Comparison of ENCODE assay signal across 1 cellular context in the genomic region with DNA sequence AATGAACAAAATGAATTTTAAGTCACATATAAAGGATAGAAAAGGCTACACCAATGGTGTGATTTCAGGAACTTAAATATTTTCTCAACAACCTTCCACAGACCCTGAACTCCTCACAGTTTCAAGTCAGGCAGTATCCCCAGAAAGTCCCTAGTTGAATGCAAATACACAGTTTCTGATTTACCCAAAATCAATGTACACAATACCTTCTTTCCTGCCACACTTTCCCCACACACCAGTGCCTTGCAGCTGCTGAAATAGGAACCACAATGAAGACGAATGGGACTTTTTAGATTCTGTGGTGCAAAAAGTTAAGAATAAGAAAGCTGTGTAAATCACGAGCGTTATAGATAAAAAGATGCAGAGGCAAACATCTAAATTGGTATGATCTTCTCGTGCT.
A peak's percentile ranks its signal among the peaks of the same experiment; 100 is the strongest.
TF ChIP-seq lines count a peak whose summit lies in the region.

No MANE protein-coding gene starts in this region.

TF ChIP-seq in GM12878, 131 proteins besides CTCF, POLR2A, EP300 and RAD21 (continued from another document and continues in another):
- TF ChIP-seq, protein P1, sequence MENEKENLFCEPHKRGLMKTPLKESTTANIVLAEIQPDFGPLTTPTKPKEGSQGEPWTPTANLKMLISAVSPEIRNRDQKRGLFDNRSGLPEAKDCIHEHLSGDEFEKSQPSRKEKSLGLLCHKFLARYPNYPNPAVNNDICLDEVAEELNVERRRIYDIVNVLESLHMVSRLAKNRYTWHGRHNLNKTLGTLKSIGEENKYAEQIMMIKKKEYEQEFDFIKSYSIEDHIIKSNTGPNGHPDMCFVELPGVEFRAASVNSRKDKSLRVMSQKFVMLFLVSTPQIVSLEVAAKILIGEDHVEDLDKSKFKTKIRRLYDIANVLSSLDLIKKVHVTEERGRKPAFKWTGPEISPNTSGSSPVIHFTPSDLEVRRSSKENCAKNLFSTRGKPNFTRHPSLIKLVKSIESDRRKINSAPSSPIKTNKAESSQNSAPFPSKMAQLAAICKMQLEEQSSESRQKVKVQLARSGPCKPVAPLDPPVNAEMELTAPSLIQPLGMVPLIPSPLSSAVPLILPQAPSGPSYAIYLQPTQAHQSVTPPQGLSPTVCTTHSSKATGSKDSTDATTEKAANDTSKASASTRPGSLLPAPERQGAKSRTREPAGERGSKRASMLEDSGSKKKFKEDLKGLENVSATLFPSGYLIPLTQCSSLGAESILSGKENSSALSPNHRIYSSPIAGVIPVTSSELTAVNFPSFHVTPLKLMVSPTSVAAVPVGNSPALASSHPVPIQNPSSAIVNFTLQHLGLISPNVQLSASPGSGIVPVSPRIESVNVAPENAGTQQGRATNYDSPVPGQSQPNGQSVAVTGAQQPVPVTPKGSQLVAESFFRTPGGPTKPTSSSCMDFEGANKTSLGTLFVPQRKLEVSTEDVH (IDR thresholded peaks at IDR 0.05; ENCODE audit: low read depth, partially characterized antibody): no peak
- TF ChIP-seq RELB (IDR thresholded peaks at IDR 0.05; ENCODE audit: low read depth) (peak; percentile 97), CEBPB (IDR thresholded peaks at IDR 0.05; ENCODE audit: borderline replicate concordance in 1 of 2, low read depth in 2 of 2, low read length in 2 of 2) (no peak), NRF1 (conservative IDR thresholded peaks at IDR 0.05; ENCODE audit: low read depth, low read length) (no peak), ZNF592 (IDR thresholded peaks at IDR 0.05) (no peak), ASH2L (IDR thresholded peaks at IDR 0.05; ENCODE audit: borderline replicate concordance, low read depth) (no peak), POLR2AphosphoS5 (IDR thresholded peaks at IDR 0.05; ENCODE audit: low read length) (peak; percentile 74), SMAD5 (IDR thresholded peaks at IDR 0.05; ENCODE audit: low read depth) (no peak), NFXL1 (IDR thresholded peaks at IDR 0.05; ENCODE audit: borderline replicate concordance) (no peak), MYB (IDR thresholded peaks at IDR 0.05; ENCODE audit: borderline replicate concordance, low read depth, low read length) (no peak), HDAC6 (IDR thresholded peaks at IDR 0.05; ENCODE audit: unreplicated experiment) (no peak), ZNF217 (IDR thresholded peaks at IDR 0.05) (no peak), MXI1 (IDR thresholded peaks at IDR 0.05; ENCODE audit: low read depth, low read length) (no peak), NFYA (IDR thresholded peaks at IDR 0.05; ENCODE audit: borderline replicate concordance, low read depth, low read length) (no peak), ESRRA (IDR thresholded peaks at IDR 0.05; ENCODE audit: low read length) (no peak), BCL11A (IDR thresholded peaks at IDR 0.05; ENCODE audit: low read depth, low read length) (peak; percentile 73; the same call in 1 of the 2 replicates), CBFB (IDR thresholded peaks at IDR 0.05; ENCODE audit: low read depth) (peak; percentile 70; the same call in 1 of the 2 replicates), KAT2A (conservative IDR thresholded peaks at IDR 0.05; ENCODE audit: control insufficient read depth, low read depth, low read length) (no peak), ZSCAN29 (IDR thresholded peaks at IDR 0.05) (no peak), DPF2 (IDR thresholded peaks at IDR 0.05) (peak; percentile 55; the same call in 1 of the 2 replicates), MEF2A (IDR thresholded peaks at IDR 0.05; ENCODE audit: insufficient read depth, low read depth, low read length) (peak; percentile 78), BMI1 (IDR thresholded peaks at IDR 0.05; ENCODE audit: borderline replicate concordance) (no peak), MTA3 (IDR thresholded peaks at IDR 0.05; ENCODE audit: borderline replicate concordance, low read length) (peak; percentile 65; the same call in 1 of the 2 replicates), NR2C1 (IDR thresholded peaks at IDR 0.05) (no peak), CBX5 (IDR thresholded peaks at IDR 0.05; ENCODE audit: low read depth) (peak; percentile 52; the same call in 1 of the 2 replicates), BCLAF1 (IDR thresholded peaks at IDR 0.05) (no peak), IRF4 (IDR thresholded peaks at IDR 0.05; ENCODE audit: low read depth, low read length) (no peak), YBX1 (IDR thresholded peaks at IDR 0.05) (no peak), ZNF384 (IDR thresholded peaks at IDR 0.05; ENCODE audit: borderline replicate concordance, low read depth, low read length) (no peak), RAD51 (IDR thresholded peaks at IDR 0.05) (no peak), CREM (IDR thresholded peaks at IDR 0.05; ENCODE audit: low read depth) (peak; percentile 42; the same call in 1 of the 2 replicates), FOXM1 (IDR thresholded peaks at IDR 0.05; ENCODE audit: low read depth, low read length) (peak; percentile 82), IKZF2 (IDR thresholded peaks at IDR 0.05) (peak; percentile 89 to 93), PAX5 (IDR thresholded peaks at IDR 0.05; ENCODE audit: borderline replicate concordance, low read depth, low read length) (no peak), MYC (IDR thresholded peaks at IDR 0.05; ENCODE audit: insufficient read depth, insufficient read length, insufficient replicate concordance, low read length, severe bottlenecking) (no peak), TARDBP (IDR thresholded peaks at IDR 0.05; ENCODE audit: borderline replicate concordance) (no peak), SMC3 (IDR thresholded peaks at IDR 0.05; ENCODE audit: borderline replicate concordance, low read length) (peak; percentile 23; the same call in 1 of the 2 replicates), HCFC1 (IDR thresholded peaks at IDR 0.05; ENCODE audit: low read length) (no peak), RFX5 (IDR thresholded peaks at IDR 0.05; ENCODE audit: low read depth, low read length) (no peak), E2F4 (IDR thresholded peaks at IDR 0.05; ENCODE audit: low read depth, low read length) (no peak), MEF2B (IDR thresholded peaks at IDR 0.05; ENCODE audit: partially characterized antibody, poor library complexity, severe bottlenecking) (peak; percentile 16), NFIC (IDR thresholded peaks at IDR 0.05; ENCODE audit: low read depth, low read length) (peak; percentile 78), PAX8 (IDR thresholded peaks at IDR 0.05) (0 out of 2 replicates have a peak, but pooled peaks have one; percentile 54)
- TF ChIP-seq, protein P2, sequence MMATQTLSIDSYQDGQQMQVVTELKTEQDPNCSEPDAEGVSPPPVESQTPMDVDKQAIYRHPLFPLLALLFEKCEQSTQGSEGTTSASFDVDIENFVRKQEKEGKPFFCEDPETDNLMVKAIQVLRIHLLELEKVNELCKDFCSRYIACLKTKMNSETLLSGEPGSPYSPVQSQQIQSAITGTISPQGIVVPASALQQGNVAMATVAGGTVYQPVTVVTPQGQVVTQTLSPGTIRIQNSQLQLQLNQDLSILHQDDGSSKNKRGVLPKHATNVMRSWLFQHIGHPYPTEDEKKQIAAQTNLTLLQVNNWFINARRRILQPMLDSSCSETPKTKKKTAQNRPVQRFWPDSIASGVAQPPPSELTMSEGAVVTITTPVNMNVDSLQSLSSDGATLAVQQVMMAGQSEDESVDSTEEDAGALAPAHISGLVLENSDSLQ (IDR thresholded peaks at IDR 0.05): no peak
- TF ChIP-seq, protein P3, sequence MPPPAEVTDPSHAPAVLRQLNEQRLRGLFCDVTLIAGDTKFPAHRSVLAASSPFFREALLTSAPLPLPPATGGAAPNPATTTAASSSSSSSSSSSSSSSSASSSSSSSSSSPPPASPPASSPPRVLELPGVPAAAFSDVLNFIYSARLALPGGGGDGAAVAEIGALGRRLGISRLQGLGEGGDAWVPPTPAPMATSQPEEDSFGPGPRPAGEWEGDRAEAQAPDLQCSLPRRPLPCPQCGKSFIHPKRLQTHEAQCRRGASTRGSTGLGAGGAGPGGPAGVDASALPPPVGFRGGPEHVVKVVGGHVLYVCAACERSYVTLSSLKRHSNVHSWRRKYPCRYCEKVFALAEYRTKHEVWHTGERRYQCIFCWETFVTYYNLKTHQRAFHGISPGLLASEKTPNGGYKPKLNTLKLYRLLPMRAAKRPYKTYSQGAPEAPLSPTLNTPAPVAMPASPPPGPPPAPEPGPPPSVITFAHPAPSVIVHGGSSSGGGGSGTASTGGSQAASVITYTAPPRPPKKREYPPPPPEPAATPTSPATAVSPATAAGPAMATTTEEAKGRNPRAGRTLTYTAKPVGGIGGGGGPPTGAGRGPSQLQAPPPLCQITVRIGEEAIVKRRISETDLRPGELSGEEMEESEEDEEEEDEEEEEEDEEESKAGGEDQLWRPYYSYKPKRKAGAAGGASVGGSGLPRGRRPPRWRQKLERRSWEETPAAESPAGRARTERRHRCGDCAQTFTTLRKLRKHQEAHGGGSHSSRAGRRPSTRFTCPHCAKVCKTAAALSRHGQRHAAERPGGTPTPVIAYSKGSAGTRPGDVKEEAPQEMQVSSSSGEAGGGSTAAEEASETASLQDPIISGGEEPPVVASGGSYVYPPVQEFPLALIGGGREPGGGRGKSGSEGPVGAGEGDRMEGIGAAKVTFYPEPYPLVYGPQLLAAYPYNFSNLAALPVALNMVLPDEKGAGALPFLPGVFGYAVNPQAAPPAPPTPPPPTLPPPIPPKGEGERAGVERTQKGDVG (CRISPR knock-in tag; IDR thresholded peaks at IDR 0.05): no peak
- TF ChIP-seq, protein P4, sequence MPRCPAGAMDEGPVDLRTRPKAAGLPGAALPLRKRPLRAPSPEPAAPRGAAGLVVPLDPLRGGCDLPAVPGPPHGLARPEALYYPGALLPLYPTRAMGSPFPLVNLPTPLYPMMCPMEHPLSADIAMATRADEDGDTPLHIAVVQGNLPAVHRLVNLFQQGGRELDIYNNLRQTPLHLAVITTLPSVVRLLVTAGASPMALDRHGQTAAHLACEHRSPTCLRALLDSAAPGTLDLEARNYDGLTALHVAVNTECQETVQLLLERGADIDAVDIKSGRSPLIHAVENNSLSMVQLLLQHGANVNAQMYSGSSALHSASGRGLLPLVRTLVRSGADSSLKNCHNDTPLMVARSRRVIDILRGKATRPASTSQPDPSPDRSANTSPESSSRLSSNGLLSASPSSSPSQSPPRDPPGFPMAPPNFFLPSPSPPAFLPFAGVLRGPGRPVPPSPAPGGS (IDR thresholded peaks at IDR 0.05; ENCODE audit: borderline replicate concordance, insufficient read depth, low read depth, low read length, poor library complexity, severe bottlenecking): no peak
